In the genomic region with DNA sequence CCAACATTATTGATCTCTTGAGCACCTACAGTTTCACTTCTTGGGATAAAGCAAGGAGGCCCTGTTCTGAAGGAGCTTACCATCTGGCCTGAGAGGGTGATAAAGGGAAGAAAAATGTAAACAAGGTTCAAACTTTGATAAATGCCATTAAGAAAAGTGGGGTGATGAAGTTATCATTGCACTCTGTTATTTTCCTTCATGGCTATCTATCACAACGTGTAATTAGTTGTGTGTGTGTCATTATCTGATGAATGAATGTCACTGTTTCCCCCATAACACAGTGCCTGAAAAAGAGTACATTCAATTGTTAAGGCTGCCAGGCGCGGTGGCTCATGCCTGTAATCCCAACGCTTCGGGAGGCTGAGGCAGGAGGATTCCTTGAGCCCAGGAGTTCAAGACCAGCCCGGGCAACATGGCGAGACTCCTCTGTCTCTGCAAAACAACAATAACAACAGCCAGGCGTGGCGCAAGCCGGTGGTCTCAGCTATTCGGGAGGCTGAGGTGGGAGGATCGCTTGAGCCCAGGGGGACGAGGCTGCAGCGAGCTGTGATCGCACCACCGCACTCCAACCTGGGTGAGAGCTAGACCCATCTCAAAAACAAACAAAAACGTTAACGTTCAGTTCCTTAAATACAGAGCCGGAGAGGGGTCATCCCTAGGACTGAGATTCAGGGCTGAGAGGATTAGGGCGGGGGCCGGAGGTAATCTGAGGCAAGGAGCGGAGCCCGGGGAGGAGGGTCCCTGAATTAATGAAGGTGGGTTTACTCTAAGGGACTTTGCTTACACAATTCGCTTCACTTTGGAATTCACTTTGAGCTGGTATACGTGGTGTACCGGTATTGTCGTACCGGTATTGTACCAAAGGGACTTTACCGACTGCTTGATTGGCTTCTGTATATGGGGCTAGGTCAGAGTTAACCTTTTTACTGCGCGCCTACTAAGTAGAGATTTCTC, we compare ENCODE assay signal across 8 cellular contexts. TPM values are rescaled to one million over a fixed set of nuclear protein-coding genes. Genes with fewer than 3 reads are reported as not detected.
DNase-seq lines count a peak whose midpoint lies in the region; ATAC-seq and TF ChIP-seq lines count a peak whose summit lies in the region.

No MANE protein-coding gene starts in this region.

- H3K27me3 ChIP-seq in cardiac muscle cell, result no peaks in the 10 kb centered on the region

- H3K27ac ChIP-seq in cardiac muscle cell (peak overlapping the region; percentile 31), urinary bladder (ENCODE audit: low read depth) (no peak overlapping the region)

- WGBS in urinary bladder, result 47% methylated on average over 31 of the region's 31 CpGs

- H3K27ac Mint-ChIP-seq in memory B cell, result peak overlapping the region; percentile 88

- H3K4me3 ChIP-seq in cardiac muscle cell (peak overlapping the region; percentile 50), astrocyte of the spinal cord (ENCODE audit: low read depth, low read length) (peak overlapping the region; percentile 91), urinary bladder (ENCODE audit: low read depth, low read length) (peak overlapping the region; percentile 58)

- intact Hi-C loops in left cardiac atrium (cut with DNase I), result no loop called here

- ATAC-seq in left cardiac atrium (no peak), memory B cell (ENCODE audit: low read depth) (no peak), GM18867 (IDR thresholded peaks at IDR 0.05; ENCODE audit: unreplicated experiment) (no peak), HG02870 (IDR thresholded peaks at IDR 0.05; ENCODE audit: unreplicated experiment) (no peak)

- H3K27me3 Mint-ChIP-seq in memory B cell, result no peaks in the 10 kb centered on the region

- in situ Hi-C loops in astrocyte of the spinal cord (cut with HindIII; ENCODE audit: low sequenced_read_pairs), result no loop called here

- TF ChIP-seq CTCF in cardiac muscle cell (IDR thresholded peaks at IDR 0.05; ENCODE audit: low read depth, low read length) (no peak), astrocyte of the spinal cord (IDR thresholded peaks at IDR 0.05; ENCODE audit: low read depth, low read length) (no peak)

- H3K4me1 ChIP-seq in cardiac muscle cell (ENCODE audit: low read depth), result no peaks in the 10 kb centered on the region
- no peaks in the 10 kb centered on the region for H3K4me1 ChIP-seq in urinary bladder (ENCODE audit: insufficient read depth)

- H3K4me1 Mint-ChIP-seq in memory B cell, result peaks cover 31% of the 10 kb centered on the region

- H3K9me3 ChIP-seq in cardiac muscle cell (ENCODE audit: low read depth), result no peaks in the 10 kb centered on the region

- H3K36me3 ChIP-seq in cardiac muscle cell (peaks cover 21% of the 10 kb centered on the region), urinary bladder (ENCODE audit: insufficient read depth) (peaks cover 3% of the 10 kb centered on the region)

- H3K4me3 Mint-ChIP-seq in memory B cell, result peak overlapping the region; percentile 91

- DNase-seq in cardiac muscle cell (ENCODE audit: low read depth in 1 of 2, low spot score in 1 of 2), result no peak
- no peak for DNase-seq in left cardiac atrium
- DNase-seq in astrocyte of the spinal cord (ENCODE audit: low read depth, low spot score), result no peak
- no peak for DNase-seq in memory B cell (ENCODE audit: low spot score in 2 of 2)
- DNase-seq in NCI-H446 (lab: John Stamatoyannopoulos, UW), result no peak

- H3K9me3 Mint-ChIP-seq in memory B cell, result no peaks in the 10 kb centered on the region

- H3K36me3 Mint-ChIP-seq in memory B cell, result peaks cover 12% of the 10 kb centered on the region

RNA-seq across cellular contexts. Expression of gene NHP2, which starts 0.9 kb away (rescaled TPM):
- total RNA-seq in cardiac muscle cell (270 and 391 TPM in 2 replicates), left cardiac atrium (10 to 100 TPM; 78.3 to 89.5 TPM), urinary bladder (44.0 TPM)
- polyA plus RNA-seq in cardiac muscle cell (232 and 239 TPM in 2 replicates), urinary bladder (203 TPM)

RNA-seq across cellular contexts. Expression of gene RMND5B, which starts 22.0 kb away (rescaled TPM):
- total RNA-seq in cardiac muscle cell (49.7 and 58.8 TPM in 2 replicates), left cardiac atrium (10 to 100 TPM; 35.4 TPM), urinary bladder (18.1 TPM)
- polyA plus RNA-seq in cardiac muscle cell (57.2 and 58.2 TPM in 2 replicates), urinary bladder (48.3 TPM)

RNA-seq across cellular contexts. Expression of gene GMCL2, which starts 34.4 kb away (rescaled TPM):
- not detected in 2 replicates for total RNA-seq in cardiac muscle cell
- polyA plus RNA-seq in cardiac muscle cell, result not detected in 2 replicates
- not detected for total RNA-seq in left cardiac atrium
- total RNA-seq in urinary bladder, result 0.16 TPM
- polyA plus RNA-seq in urinary bladder, result not detected

RNA-seq across cellular contexts. Expression of gene N4BP3, which starts 39.4 kb away (rescaled TPM):
- 11.6 and 13.7 TPM in 2 replicates for total RNA-seq in cardiac muscle cell
- polyA plus RNA-seq in cardiac muscle cell, result 5.7 and 6.1 TPM in 2 replicates
- 1 to 10 TPM; 1.5 TPM for total RNA-seq in left cardiac atrium
- 4.2 TPM for total RNA-seq in urinary bladder
- polyA plus RNA-seq in urinary bladder, result 2.4 TPM

RNA-seq across cellular contexts. Expression of gene HNRNPAB, which starts 51.6 kb away (rescaled TPM):
- 127 and 154 TPM in 2 replicates for total RNA-seq in cardiac muscle cell
- 205 and 224 TPM in 2 replicates for polyA plus RNA-seq in cardiac muscle cell
- 100 to 1,000 TPM in 1 of 2 donors, 10 to 100 TPM in 1; 81.3 to 141 TPM for total RNA-seq in left cardiac atrium
- 46.3 TPM for total RNA-seq in urinary bladder
- polyA plus RNA-seq in urinary bladder, result 109 TPM
